21 cellular contexts compared by ENCODE assay signal in the genomic region with DNA sequence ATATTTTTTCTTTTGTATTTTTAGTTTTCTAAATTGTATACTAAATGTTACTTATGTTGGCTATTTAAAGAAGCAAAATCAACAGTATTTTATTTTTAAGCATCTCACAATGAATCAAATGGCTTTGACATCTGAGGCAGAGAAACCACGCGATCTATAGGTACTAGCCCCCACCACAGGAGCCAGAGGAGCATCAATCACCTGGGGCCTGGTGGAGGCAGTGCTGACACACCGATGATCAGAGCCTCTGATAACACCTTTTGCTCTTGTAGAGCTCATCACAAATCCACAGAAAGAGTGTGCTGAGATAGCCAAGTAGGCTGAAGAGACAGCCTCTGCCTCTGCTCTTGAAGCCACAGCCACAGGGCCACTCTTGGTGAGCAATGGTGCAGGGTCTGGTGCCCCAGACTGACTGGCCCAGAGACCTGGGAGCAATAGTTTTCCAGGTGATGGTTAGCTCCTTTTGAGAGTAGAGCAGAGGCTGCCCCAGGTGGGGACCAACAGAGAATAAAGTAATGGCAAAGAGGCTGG. TPM values are rescaled to one million over a fixed set of nuclear protein-coding genes. Genes with fewer than 3 reads are reported as not detected.
DNase-seq lines count a peak whose midpoint lies in the region; ATAC-seq and TF ChIP-seq lines count a peak whose summit lies in the region.
"Had no signal": no experiment of that assay in that cellular context is flagged by ENCODE, and none has a peak within 500 bp of the region (broad histone marks: within the 10 kb centered on the region; RNA-seq: fewer than 3 reads in every experiment).

No MANE protein-coding gene starts in this region.

- CTCF ChIA-PET in activated CD8-positive, alpha-beta T cell treated with anti-CD3 and anti-CD28 coated beads, Interleukin-2, amount 10 ng/mL, durations not matched to agents 7 days and 5 days (lab: Charles Lee), result interaction anchor here (1.2 kb wide), 1 partner anchor 72 kb away, joined by 4 read pairs; no protein-coding TSS in a partner anchor
- CTCF ChIA-PET in activated CD8-positive, alpha-beta T cell treated with anti-CD3 and anti-CD28 coated beads for 36 hours (lab: Charles Lee), result no interaction called here

- H3K36me3 Mint-ChIP-seq in activated CD8-positive, alpha-beta T cell treated with anti-CD3 and anti-CD28 coated beads, Interleukin-2, amount 10 ng/mL, durations not matched to agents 7 days and 5 days (ENCODE audit: low read depth), result peaks cover 52% of the 10 kb centered on the region
- H3K36me3 Mint-ChIP-seq in activated CD8-positive, alpha-beta T cell treated with anti-CD3 and anti-CD28 coated beads for 36 hours (ENCODE audit: low read depth), result peaks cover 42% of the 10 kb centered on the region

- H3K27me3 Mint-ChIP-seq in activated CD8-positive, alpha-beta T cell treated with anti-CD3 and anti-CD28 coated beads, Interleukin-2, amount 10 ng/mL, durations not matched to agents 7 days and 5 days (ENCODE audit: low read depth), result no peaks in the 10 kb centered on the region
- no peaks in the 10 kb centered on the region for H3K27me3 Mint-ChIP-seq in activated CD8-positive, alpha-beta T cell treated with anti-CD3 and anti-CD28 coated beads for 36 hours

- no peak for DNase-seq in activated CD8-positive, alpha-beta T cell treated with anti-CD3 and anti-CD28 coated beads, Interleukin-2, amount 10 ng/mL, durations not matched to agents 7 days and 5 days
- DNase-seq in activated CD8-positive, alpha-beta T cell treated with anti-CD3 and anti-CD28 coated beads for 36 hours, result no peak
- DNase-seq in D341Med (ENCODE audit: low spot score) (peak; percentile 9), SK-N-DZ (ENCODE audit: low spot score) (peak; percentile 63), left lobe of liver (ENCODE audit: low spot score) (no peak), AG08395 (ENCODE audit: low spot score) (no peak), NCI-H2196 (lab: John Stamatoyannopoulos, UW; ENCODE audit: unreplicated experiment) (no peak)
- DNase-seq: BE2C; DMS79; KBM-7; MM.1S; NCI-H1048; NCI-H1417 treated with DMSO at 0.1 percent for 48 hours; NCI-H2029; NCI-H226; NCI-H510A treated with DMSO at 0.1 percent for 48 hours; NCI-H774; NK-92 treated with Interleukin-12 subunit alpha and Interleukin-12 subunit beta, amount 100 ng/mL, for 24 hours; Peyer's patch had no signal

- H3K9me3 Mint-ChIP-seq in activated CD8-positive, alpha-beta T cell treated with anti-CD3 and anti-CD28 coated beads, Interleukin-2, amount 10 ng/mL, durations not matched to agents 7 days and 5 days (ENCODE audit: insufficient read depth), result no peaks in the 10 kb centered on the region
- no peaks in the 10 kb centered on the region for H3K9me3 Mint-ChIP-seq in activated CD8-positive, alpha-beta T cell treated with anti-CD3 and anti-CD28 coated beads for 36 hours

- ATAC-seq in activated CD8-positive, alpha-beta T cell treated with anti-CD3 and anti-CD28 coated beads, Interleukin-2, amount 10 ng/mL, durations not matched to agents 7 days and 5 days, result peak; percentile 36
- no peak for ATAC-seq in activated CD8-positive, alpha-beta T cell treated with anti-CD3 and anti-CD28 coated beads for 36 hours
- ATAC-seq in left lobe of liver (peak; percentile 30), HG03135 (IDR thresholded peaks at IDR 0.05; ENCODE audit: unreplicated experiment) (no peak)
- ATAC-seq: A549 had no signal

- no peak overlapping the region for H3K27ac Mint-ChIP-seq in activated CD8-positive, alpha-beta T cell treated with anti-CD3 and anti-CD28 coated beads, Interleukin-2, amount 10 ng/mL, durations not matched to agents 7 days and 5 days
- H3K27ac Mint-ChIP-seq in activated CD8-positive, alpha-beta T cell treated with anti-CD3 and anti-CD28 coated beads for 36 hours, result no peak overlapping the region

- TF ChIP-seq CTCF in activated CD8-positive, alpha-beta T cell treated with anti-CD3 and anti-CD28 coated beads for 36 hours (IDR thresholded peaks at IDR 0.05), result no peak

- POLR2A ChIA-PET in activated CD8-positive, alpha-beta T cell treated with anti-CD3 and anti-CD28 coated beads, Interleukin-2, amount 10 ng/mL, durations not matched to agents 7 days and 5 days (lab: Charles Lee), result interaction anchor here (0.6 kb wide), 1 partner anchor 41 kb away, joined by 3 read pairs; no protein-coding TSS in a partner anchor
- POLR2A ChIA-PET in activated CD8-positive, alpha-beta T cell treated with anti-CD3 and anti-CD28 coated beads for 36 hours (lab: Charles Lee), result interaction anchor here (1.0 kb wide), 1 partner anchor 25 kb away, joined by 3 read pairs; a partner anchor contains a TSS

- no peaks in the 10 kb centered on the region for H3K4me1 Mint-ChIP-seq in activated CD8-positive, alpha-beta T cell treated with anti-CD3 and anti-CD28 coated beads, Interleukin-2, amount 10 ng/mL, durations not matched to agents 7 days and 5 days (ENCODE audit: low read depth)
- no peaks in the 10 kb centered on the region for H3K4me1 Mint-ChIP-seq in activated CD8-positive, alpha-beta T cell treated with anti-CD3 and anti-CD28 coated beads for 36 hours (ENCODE audit: low read depth)

- no peak overlapping the region for H3K4me3 Mint-ChIP-seq in activated CD8-positive, alpha-beta T cell treated with anti-CD3 and anti-CD28 coated beads, Interleukin-2, amount 10 ng/mL, durations not matched to agents 7 days and 5 days
- no peak overlapping the region for H3K4me3 Mint-ChIP-seq in activated CD8-positive, alpha-beta T cell treated with anti-CD3 and anti-CD28 coated beads for 36 hours

- intact Hi-C loops in activated CD8-positive, alpha-beta T cell treated with anti-CD3 and anti-CD28 coated beads for 36 hours (cut with micrococcal nuclease), result no loop called here

RNA-seq across cellular contexts. Expression of a gene that starts 25.2 kb away (rescaled TPM):
- 10 to 100 TPM; 47.0 to 48.1 TPM for total RNA-seq in activated CD8-positive, alpha-beta T cell treated with anti-CD3 and anti-CD28 coated beads, Interleukin-2, amount 10 ng/mL, durations not matched to agents 7 days and 5 days
- total RNA-seq in activated CD8-positive, alpha-beta T cell treated with anti-CD3 and anti-CD28 coated beads for 36 hours, result 10 to 100 TPM; 29.7 to 30.5 TPM
- polyA plus RNA-seq in SK-N-DZ (2014; cell fraction: cytosol; rRNA removed), result 37.0 and 42.3 TPM in 2 replicates
- 21.7 and 29.1 TPM in 2 replicates for polyA plus RNA-seq in SK-N-DZ (2014; cell fraction: nucleus; rRNA removed)
- 20.2 TPM for total RNA-seq in left lobe of liver

RNA-seq across cellular contexts. Expression of a gene that starts 26.0 kb away (rescaled TPM):
- total RNA-seq in activated CD8-positive, alpha-beta T cell treated with anti-CD3 and anti-CD28 coated beads, Interleukin-2, amount 10 ng/mL, durations not matched to agents 7 days and 5 days, result 10 to 100 TPM; 26.8 to 29.5 TPM
- 10 to 100 TPM; 39.8 to 40.9 TPM for total RNA-seq in activated CD8-positive, alpha-beta T cell treated with anti-CD3 and anti-CD28 coated beads for 36 hours
- 52.4 and 66.8 TPM in 2 replicates for polyA plus RNA-seq in SK-N-DZ (2014; cell fraction: cytosol; rRNA removed)
- polyA plus RNA-seq in SK-N-DZ (2014; cell fraction: nucleus; rRNA removed), result 42.5 and 50.9 TPM in 2 replicates
- total RNA-seq in left lobe of liver, result 27.8 TPM

RNA-seq across cellular contexts. Expression of a gene that starts 41.2 kb away (rescaled TPM):
- 10 to 100 TPM; 33.9 to 35.0 TPM for total RNA-seq in activated CD8-positive, alpha-beta T cell treated with anti-CD3 and anti-CD28 coated beads, Interleukin-2, amount 10 ng/mL, durations not matched to agents 7 days and 5 days
- 10 to 100 TPM; 26.9 to 29.8 TPM for total RNA-seq in activated CD8-positive, alpha-beta T cell treated with anti-CD3 and anti-CD28 coated beads for 36 hours
- polyA plus RNA-seq in SK-N-DZ (2014; cell fraction: cytosol; rRNA removed), result 109 and 110 TPM in 2 replicates
- 39.8 and 45.5 TPM in 2 replicates for polyA plus RNA-seq in SK-N-DZ (2014; cell fraction: nucleus; rRNA removed)
- 12.0 TPM for total RNA-seq in left lobe of liver

Comparison
In these comparisons a context has a peak if more than half of its experiments do, and no peak if none do; other contexts are left out.
1. ATAC-seq: peak in activated CD8-positive, alpha-beta T cell treated with anti-CD3 and anti-CD28 coated beads, Interleukin-2, amount 10 ng/mL, durations not matched to agents 7 days and 5 days (single experiment) and left lobe of liver (single experiment); none in activated CD8-positive, alpha-beta T cell treated with anti-CD3 and anti-CD28 coated beads for 36 hours (single experiment) and HG03135 (single experiment).
2. DNase-seq: peak in D341Med (single experiment) and SK-N-DZ (single experiment); none in activated CD8-positive, alpha-beta T cell treated with anti-CD3 and anti-CD28 coated beads, Interleukin-2, amount 10 ng/mL, durations not matched to agents 7 days and 5 days (single experiment), activated CD8-positive, alpha-beta T cell treated with anti-CD3 and anti-CD28 coated beads for 36 hours (single experiment), left lobe of liver (single experiment), AG08395 (single experiment) and NCI-H2196 (single experiment).